In the genomic region with DNA sequence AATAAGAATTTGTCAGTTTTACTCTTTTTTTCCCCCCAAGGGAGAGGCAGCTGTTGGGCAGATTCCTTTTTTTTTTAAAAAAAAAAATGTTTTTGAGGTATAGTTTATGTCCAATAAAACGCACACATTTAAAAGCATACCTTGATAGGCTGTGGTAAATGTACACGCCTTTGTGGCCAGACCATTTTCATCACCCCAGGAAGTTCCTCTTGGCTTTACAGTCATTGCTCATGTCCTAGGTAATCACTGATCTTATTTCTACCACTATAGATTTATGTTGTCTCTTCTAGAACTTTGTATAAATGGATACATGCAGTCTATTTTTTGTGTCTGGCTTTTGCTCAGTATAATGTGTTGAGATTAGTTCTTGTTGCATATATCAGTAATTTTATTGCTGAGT, we compare ENCODE assay signal across 23 cellular contexts. TPM values are rescaled to one million over a fixed set of nuclear protein-coding genes. Genes with fewer than 3 reads are reported as not detected.
DNase-seq lines count a peak whose midpoint lies in the region; ATAC-seq and TF ChIP-seq lines count a peak whose summit lies in the region.
"Had no signal": no experiment of that assay in that cellular context is flagged by ENCODE, and none has a peak within 500 bp of the region (broad histone marks: within the 10 kb centered on the region; RNA-seq: fewer than 3 reads in every experiment).

No MANE protein-coding gene starts in this region.

- H3K4me1 ChIP-seq in CD4-positive, alpha-beta memory T cell (ENCODE audit: insufficient read depth, low read length), result peaks cover 77% of the 10 kb centered on the region
- H3K4me1 ChIP-seq in HEK293 (ENCODE audit: control insufficient read depth, insufficient read depth, low read length), result no peaks in the 10 kb centered on the region
- peaks cover 36 to 60% (median 46%) of the 10 kb centered on the region in 4 donors for H3K4me1 ChIP-seq in esophagus muscularis mucosa
- H3K4me1 ChIP-seq: Caco-2, pancreas had no signal

- TF ChIP-seq CTCF in HEK293 (tag by site-specific recombination; IDR thresholded peaks at IDR 0.05), result no peak
- no peak for TF ChIP-seq CTCF in esophagus muscularis mucosa (IDR thresholded peaks at IDR 0.05)

- H3K36me3 ChIP-seq in CD4-positive, alpha-beta memory T cell (ENCODE audit: insufficient read depth, low read length), result peaks cover 76% of the 10 kb centered on the region
- peaks cover 93% of the 10 kb centered on the region in 2 experiments for H3K36me3 ChIP-seq in HEK293 (ENCODE audit: control insufficient read depth in 2 of 2, insufficient read depth in 1 of 2, low read length in 2 of 2)
- H3K36me3 ChIP-seq in esophagus muscularis mucosa, result peaks cover 24 to 84% (median 63%) of the 10 kb centered on the region in 4 donors

- peaks cover 77 to 81% of the 10 kb centered on the region in 2 donors for H3K36me3 Mint-ChIP-seq in CD4-positive, alpha-beta memory T cell
- peaks cover 88% of the 10 kb centered on the region for H3K36me3 Mint-ChIP-seq in activated CD4-positive, alpha-beta memory T cell treated with anti-CD3 and anti-CD28 coated beads, Interleukin-2, amount 10 ng/mL, durations not matched to agents 7 days and 5 days (ENCODE audit: low read depth)

- H3K9me3 Mint-ChIP-seq in CD4-positive, alpha-beta memory T cell, result no peaks in the 10 kb centered on the region
- no peaks in the 10 kb centered on the region for H3K9me3 Mint-ChIP-seq in activated CD4-positive, alpha-beta memory T cell treated with anti-CD3 and anti-CD28 coated beads, Interleukin-2, amount 10 ng/mL, durations not matched to agents 7 days and 5 days
- H3K9me3 Mint-ChIP-seq: naive B cell had no signal

- CTCF ChIA-PET in CD4-positive, alpha-beta memory T cell (lab: Charles Lee; ENCODE audit: partially characterized antibody), result interaction anchor here (0.7 to 10.9 kb wide), 2 partner anchors 110 to 180 kb away, joined by 4 to 541 read pairs; no protein-coding TSS in a partner anchor
- CTCF ChIA-PET in HEK293 (lab: Yijun Ruan, JAX), result interaction anchor here (0.7 kb wide), 1 partner anchor 100 kb away, joined by 4 read pairs; no protein-coding TSS in a partner anchor
- CTCF ChIA-PET in activated CD4-positive, alpha-beta memory T cell treated with anti-CD3 and anti-CD28 coated beads, Interleukin-2, amount 10 ng/mL, durations not matched to agents 7 days and 5 days (lab: Charles Lee), result interaction anchor here (1.7 kb wide), 1 partner anchor 105 kb away, joined by 11 read pairs; no protein-coding TSS in a partner anchor

- intact Hi-C loops in CD4-positive, alpha-beta memory T cell (cut with micrococcal nuclease), result no loop called here
- intact Hi-C loops in left colon (cut with DNase I, micrococcal nuclease), result loop anchor here in 1 of 2 donors (5.0 kb wide), 1 partner anchor 108 kb away; no protein-coding TSS in a partner anchor
- intact Hi-C loops in esophagus muscularis mucosa (cut with DNase I), result no loop called here

- DNase-seq in CD4-positive, alpha-beta memory T cell, result no peak
- peak; percentile 36 for DNase-seq in activated CD4-positive, alpha-beta memory T cell treated with anti-CD3 and anti-CD28 coated beads, Interleukin-2, amount 10 ng/mL, durations not matched to agents 7 days and 5 days
- no peak for DNase-seq in left colon
- DNase-seq in NCI-H82 (lab: John Stamatoyannopoulos, UW), result no peak
- DNase-seq in esophagus muscularis mucosa (ENCODE audit: extremely low spot score), result no peak
- DNase-seq: amniotic stem cell, Caco-2, dorsolateral prefrontal cortex, gastrocnemius medialis, Karpas-422, kidney, naive B cell, NCI-H1417, NCI-H526, pancreas, sigmoid colon, stomach, T1000, upper lobe of left lung had no signal

- no peak for TF ChIP-seq POLR2A in esophagus muscularis mucosa (IDR thresholded peaks at IDR 0.05; ENCODE audit: low read depth)

- WGBS in esophagus muscularis mucosa, result 83% methylated on average over 2 of the region's 2 CpGs

- peak; percentile 63 for ATAC-seq in left colon
- no peak for ATAC-seq in GM21825 (IDR thresholded peaks at IDR 0.05; ENCODE audit: unreplicated experiment)
- ATAC-seq: gastrocnemius medialis, pancreas had no signal

- no peaks in the 10 kb centered on the region for H3K27me3 ChIP-seq in CD4-positive, alpha-beta memory T cell (ENCODE audit: insufficient read depth, low read length)
- no peaks in the 10 kb centered on the region for H3K27me3 ChIP-seq in esophagus muscularis mucosa
- H3K27me3 ChIP-seq: cardiac muscle cell, dorsolateral prefrontal cortex, gastrocnemius medialis, pancreas, sigmoid colon, stomach, upper lobe of left lung had no signal

- H3K4me1 Mint-ChIP-seq in CD4-positive, alpha-beta memory T cell, result peaks cover 57 to 83% (median 72%) of the 10 kb centered on the region in 4 donors
- peaks cover 79% of the 10 kb centered on the region for H3K4me1 Mint-ChIP-seq in activated CD4-positive, alpha-beta memory T cell treated with anti-CD3 and anti-CD28 coated beads, Interleukin-2, amount 10 ng/mL, durations not matched to agents 7 days and 5 days

- no peak overlapping the region for H3K4me3 ChIP-seq in CD4-positive, alpha-beta memory T cell (ENCODE audit: low read length in 2 of 2)
- H3K4me3 ChIP-seq in HEK293 (ENCODE audit: low read depth, low read length) (no peak overlapping the region), esophagus muscularis mucosa (no peak overlapping the region)
- H3K4me3 ChIP-seq: cardiac muscle cell, dorsolateral prefrontal cortex, gastrocnemius medialis, pancreas, PC-9, sigmoid colon, stomach, upper lobe of left lung had no signal

- H3K27ac Mint-ChIP-seq in CD4-positive, alpha-beta memory T cell, result peak overlapping the region in 5 of 7 donors; percentile 8 to 87 (median 67)
- peak overlapping the region; percentile 28 for H3K27ac Mint-ChIP-seq in activated CD4-positive, alpha-beta memory T cell treated with anti-CD3 and anti-CD28 coated beads, Interleukin-2, amount 10 ng/mL, durations not matched to agents 7 days and 5 days

- no peak for TF ChIP-seq EP300 in esophagus muscularis mucosa (IDR thresholded peaks at IDR 0.05)

- H3K9me3 ChIP-seq in CD4-positive, alpha-beta memory T cell (ENCODE audit: control insufficient read depth in 1 of 2, low read length in 2 of 2), result no peaks in the 10 kb centered on the region
- no peaks in the 10 kb centered on the region for H3K9me3 ChIP-seq in HEK293 (ENCODE audit: control insufficient read depth, insufficient read depth, low read depth, low read length)
- no peaks in the 10 kb centered on the region for H3K9me3 ChIP-seq in esophagus muscularis mucosa
- H3K9me3 ChIP-seq: Caco-2, gastrocnemius medialis, pancreas, sigmoid colon, stomach, upper lobe of left lung had no signal

- peak overlapping the region in 3 of 8 donors; percentile 2 to 39 (median 39) for H3K4me3 Mint-ChIP-seq in CD4-positive, alpha-beta memory T cell
- H3K4me3 Mint-ChIP-seq in activated CD4-positive, alpha-beta memory T cell treated with anti-CD3 and anti-CD28 coated beads, Interleukin-2, amount 10 ng/mL, durations not matched to agents 7 days and 5 days, result no peak overlapping the region

- no peak overlapping the region for H3K27ac ChIP-seq in CD4-positive, alpha-beta memory T cell (ENCODE audit: low read depth, low read length)
- no peak overlapping the region for H3K27ac ChIP-seq in HEK293 (ENCODE audit: extremely low read depth, low read depth, low read length)
- no peak overlapping the region for H3K27ac ChIP-seq in esophagus muscularis mucosa (replicated peaks in 1 of 4)
- H3K27ac ChIP-seq: cardiac muscle cell, gastrocnemius medialis, pancreas, PC-9, sigmoid colon, stomach, upper lobe of left lung had no signal

- H3K27me3 Mint-ChIP-seq in CD4-positive, alpha-beta memory T cell, result no peaks in the 10 kb centered on the region
- no peaks in the 10 kb centered on the region for H3K27me3 Mint-ChIP-seq in activated CD4-positive, alpha-beta memory T cell treated with anti-CD3 and anti-CD28 coated beads, Interleukin-2, amount 10 ng/mL, durations not matched to agents 7 days and 5 days
- H3K27me3 Mint-ChIP-seq: naive B cell had no signal

- POLR2A ChIA-PET in CD4-positive, alpha-beta memory T cell (lab: Charles Lee; ENCODE audit: partially characterized antibody), result interaction anchor here (1.1 kb wide), 1 partner anchor 105 kb away, joined by 3 read pairs; no protein-coding TSS in a partner anchor
- POLR2A ChIA-PET in HEK293 (lab: Yijun Ruan, JAX), result no interaction called here
- POLR2A ChIA-PET in activated CD4-positive, alpha-beta memory T cell treated with anti-CD3 and anti-CD28 coated beads, Interleukin-2, amount 10 ng/mL, durations not matched to agents 7 days and 5 days (lab: Charles Lee), result interaction anchor here (1.0 to 1.4 kb wide), 2 partner anchors 10 to 11 kb away, joined by 3 read pairs; a partner anchor contains a TSS

TF ChIP-seq in HEK293, 187 proteins besides CTCF, POLR2A, EP300 and RAD21 (continues in another document):
- TF ChIP-seq, protein P1, sequence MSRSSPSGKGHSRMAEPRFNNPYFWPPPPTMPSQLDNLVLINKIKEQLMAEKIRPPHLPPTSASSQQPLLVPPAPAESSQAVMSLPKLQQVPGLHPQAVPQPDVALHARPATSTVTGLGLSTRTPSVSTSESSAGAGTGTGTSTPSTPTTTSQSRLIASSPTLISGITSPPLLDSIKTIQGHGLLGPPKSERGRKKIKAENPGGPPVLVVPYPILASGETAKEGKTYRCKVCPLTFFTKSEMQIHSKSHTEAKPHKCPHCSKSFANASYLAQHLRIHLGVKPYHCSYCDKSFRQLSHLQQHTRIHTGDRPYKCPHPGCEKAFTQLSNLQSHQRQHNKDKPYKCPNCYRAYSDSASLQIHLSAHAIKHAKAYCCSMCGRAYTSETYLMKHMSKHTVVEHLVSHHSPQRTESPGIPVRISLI (tag by site-specific recombination; IDR thresholded peaks at IDR 0.05), result 0 out of 2 replicates have a peak, but pooled peaks have one; percentile 25

RNA-seq across cellular contexts. Expression of a gene that starts 9.8 kb away (rescaled TPM):
- total RNA-seq in CD4-positive, alpha-beta memory T cell, result 100 to 1,000 TPM; 204 to 214 TPM
- polyA plus RNA-seq in CD4-positive, alpha-beta memory T cell, result 100 to 1,000 TPM; 500 to 578 TPM
- total RNA-seq in activated CD4-positive, alpha-beta memory T cell treated with anti-CD3 and anti-CD28 coated beads, Interleukin-2, amount 10 ng/mL, durations not matched to agents 7 days and 5 days, result 100 to 1,000 TPM; 603 to 618 TPM
- 100 to 1,000 TPM; 169 to 188 TPM for total RNA-seq in left colon
- 100 to 1,000 TPM in 1 of 4 donors, 10 to 100 TPM in 3; 66.4 to 154 (median 90.1) TPM for total RNA-seq in esophagus muscularis mucosa
